8 cellular contexts compared by ENCODE assay signal in the genomic region with DNA sequence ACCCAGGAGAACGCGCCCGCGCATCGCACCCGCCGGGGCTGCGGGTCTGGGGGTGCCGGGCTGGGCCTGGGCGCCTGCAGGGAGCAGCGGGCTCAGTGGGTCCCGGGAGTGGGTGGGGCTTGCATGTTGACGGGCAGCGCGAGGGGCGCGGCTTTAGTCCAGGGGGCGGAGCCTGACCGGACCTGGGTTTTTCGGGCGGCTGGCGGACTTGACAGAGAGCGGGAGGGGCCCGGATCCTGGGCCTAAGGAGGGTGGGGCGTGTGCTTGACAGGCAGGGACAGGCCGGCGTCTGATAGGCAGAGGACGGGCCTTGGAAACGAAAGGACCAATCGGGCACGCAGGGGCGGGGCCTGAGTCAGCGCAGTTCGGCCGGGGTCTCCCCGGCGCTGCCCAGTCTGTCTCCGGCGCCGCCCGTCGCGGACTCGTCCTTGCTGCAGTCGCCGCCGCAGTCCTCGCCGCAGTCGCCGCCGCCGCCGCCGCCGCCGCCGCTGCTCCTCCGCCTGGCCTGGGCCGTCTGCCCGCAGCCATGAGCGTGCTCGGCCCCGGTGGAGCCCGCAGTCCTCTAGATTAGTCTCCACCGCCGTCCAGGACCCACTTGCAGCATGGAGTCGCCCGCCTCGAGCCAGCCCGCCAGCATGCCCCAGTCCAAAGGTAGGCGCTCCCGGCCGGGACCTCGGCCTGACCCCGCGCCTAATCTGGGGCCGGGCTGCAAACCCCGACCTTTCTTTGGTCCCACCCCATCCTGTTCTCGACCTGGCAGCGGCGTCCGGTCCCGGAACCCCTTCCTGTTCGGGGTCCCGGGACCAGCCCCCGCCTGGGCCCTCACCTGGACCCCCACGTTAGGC. TPM values are rescaled to one million over a fixed set of nuclear protein-coding genes. Genes with fewer than 3 reads are reported as not detected.
DNase-seq lines count a peak whose midpoint lies in the region; ATAC-seq and TF ChIP-seq lines count a peak whose summit lies in the region.

A gene (plus strand): TSS at position 393 of the 845 bp plus-strand sequence. CDS start 210 bp downstream, at position 603.

- H3K27ac Mint-ChIP-seq in WTC11 (no peak within 1 kb of the TSS), immature natural killer cell (peak within 1 kb of the TSS; percentile 99 to 100 (median 99))

- peaks cover 0 to 2% (median 0%) of the 10 kb centered on the region in 6 donors for H3K36me3 ChIP-seq in spleen

- 0 to 2% (median 1%) methylated on average over 18 to 88 of the region's 88 CpGs for WGBS in spleen, 5 donors

- H3K9me3 Mint-ChIP-seq in WTC11 (no peaks in the 10 kb centered on the region), immature natural killer cell (no peaks in the 10 kb centered on the region)

- CTCF ChIA-PET in AG04449 (lab: Yijun Ruan, JAX) = interaction anchor here (1.5 to 6.1 kb wide), 6 partner anchors 9 to 228 kb away, joined by 4 to 64 read pairs (median 12); a partner anchor contains a TSS
- CTCF ChIA-PET in WTC11 (lab: Charles Lee) = interaction anchor here (0.6 to 2.3 kb wide), 14 partner anchors 9 to 398 kb away, joined by 3 to 8 read pairs (median 4); a partner anchor contains a TSS

- ATAC-seq in GM18907 (IDR thresholded peaks at IDR 0.05; ENCODE audit: unreplicated experiment) (peak; percentile 73), HG03159 (IDR thresholded peaks at IDR 0.05; ENCODE audit: unreplicated experiment) (peak; percentile 75), WTC11 (peak; percentile 94)

- H3K27me3 Mint-ChIP-seq in WTC11 (ENCODE audit: low read depth) (peaks cover 40% of the 10 kb centered on the region), immature natural killer cell (ENCODE audit: low read depth in 3 of 3) (peaks cover 14 to 16% (median 15%) of the 10 kb centered on the region in 3 donors)

- H3K4me1 Mint-ChIP-seq in WTC11 = peaks cover 14% of the 10 kb centered on the region
- peaks cover 51 to 60% of the 10 kb centered on the region in 2 donors for H3K4me1 Mint-ChIP-seq in immature natural killer cell

- H3K36me3 Mint-ChIP-seq in WTC11 = no peaks in the 10 kb centered on the region
- no peaks in the 10 kb centered on the region for H3K36me3 Mint-ChIP-seq in immature natural killer cell

- H3K27me3 ChIP-seq in spleen (replicated peaks in 1 of 7) = no peaks in the 10 kb centered on the region

- H3K4me3 ChIP-seq in AG04449 (ENCODE audit: low read depth, low read length) = peak within 1 kb of the TSS; percentile 91
- H3K4me3 ChIP-seq in cardiac fibroblast (replicated peaks in 1 of 2; ENCODE audit: low read depth in 2 of 2, low read length in 2 of 2) = peak within 1 kb of the TSS; percentile 84 to 87
- H3K4me3 ChIP-seq in spleen = peak within 1 kb of the TSS; percentile 87 to 99 (median 96)

- no peaks in the 10 kb centered on the region for H3K9me3 ChIP-seq in spleen

- peak in 2 of 3 donors; percentile 80 to 94 for TF ChIP-seq POLR2A in spleen (IDR thresholded peaks at IDR 0.05)

- H3K27ac ChIP-seq in spleen = peak within 1 kb of the TSS; percentile 87 to 98 (median 96)

- POLR2A ChIA-PET in AG04449 (lab: Yijun Ruan, JAX) (interaction anchor here (0.9 to 1.0 kb wide), 2 partner anchors 8 to 227 kb away, joined by 3 read pairs; no protein-coding TSS in a partner anchor), WTC11 (lab: Charles Lee) (no interaction called here)

- DNase-seq in AG04449 (ENCODE audit: low read depth, low spot score) (peak; percentile 96), NCI-H2227 treated with DMSO at 0.1 percent for 48 hours (lab: John Stamatoyannopoulos, UW) (peak; percentile 91), WTC11 (ENCODE audit: low spot score) (peak; percentile 100), cardiac fibroblast (ENCODE audit: low read depth in 2 of 2) (peak; percentile 99), immature natural killer cell (peak; percentile 98 to 99 (median 99)), spleen (peak; percentile 100)

- intact Hi-C loops in spleen (cut with DNase I; ENCODE audit: low total_unique reads) = loop anchor here (10.0 kb wide), 1 partner anchor 160 kb away; a partner anchor contains a TSS

- H3K4me3 Mint-ChIP-seq in WTC11 = peak within 1 kb of the TSS; percentile 86
- H3K4me3 Mint-ChIP-seq in immature natural killer cell = peak within 1 kb of the TSS; percentile 92 to 98 (median 96)

- no peak for TF ChIP-seq CTCF in AG04449 (IDR thresholded peaks at IDR 0.05; ENCODE audit: insufficient read depth, low read length, missing control alignments)
- TF ChIP-seq CTCF in WTC11 (IDR thresholded peaks at IDR 0.05) = no peak
- TF ChIP-seq CTCF in cardiac fibroblast (IDR thresholded peaks at IDR 0.05; ENCODE audit: low read depth, low read length) = no peak
- TF ChIP-seq CTCF in spleen (IDR thresholded peaks at IDR 0.05 in 8 of 11, conservative IDR thresholded peaks at IDR 0.05 in 3 of 11) = peak in 2 of 11 experiments; percentile 6 to 34

- peaks cover 37 to 95% (median 69%) of the 10 kb centered on the region in 6 donors for H3K4me1 ChIP-seq in spleen

TF ChIP-seq in WTC11, 78 proteins besides CTCF, POLR2A, EP300 and RAD21 (continues in another document):
- TF ChIP-seq MXD4 (CRISPR knock-in tag; IDR thresholded peaks at IDR 0.05; ENCODE audit: borderline replicate concordance) = no peak
- TF ChIP-seq, protein P1, sequence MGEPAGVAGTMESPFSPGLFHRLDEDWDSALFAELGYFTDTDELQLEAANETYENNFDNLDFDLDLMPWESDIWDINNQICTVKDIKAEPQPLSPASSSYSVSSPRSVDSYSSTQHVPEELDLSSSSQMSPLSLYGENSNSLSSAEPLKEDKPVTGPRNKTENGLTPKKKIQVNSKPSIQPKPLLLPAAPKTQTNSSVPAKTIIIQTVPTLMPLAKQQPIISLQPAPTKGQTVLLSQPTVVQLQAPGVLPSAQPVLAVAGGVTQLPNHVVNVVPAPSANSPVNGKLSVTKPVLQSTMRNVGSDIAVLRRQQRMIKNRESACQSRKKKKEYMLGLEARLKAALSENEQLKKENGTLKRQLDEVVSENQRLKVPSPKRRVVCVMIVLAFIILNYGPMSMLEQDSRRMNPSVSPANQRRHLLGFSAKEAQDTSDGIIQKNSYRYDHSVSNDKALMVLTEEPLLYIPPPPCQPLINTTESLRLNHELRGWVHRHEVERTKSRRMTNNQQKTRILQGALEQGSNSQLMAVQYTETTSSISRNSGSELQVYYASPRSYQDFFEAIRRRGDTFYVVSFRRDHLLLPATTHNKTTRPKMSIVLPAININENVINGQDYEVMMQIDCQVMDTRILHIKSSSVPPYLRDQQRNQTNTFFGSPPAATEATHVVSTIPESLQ (CRISPR knock-in tag; IDR thresholded peaks at IDR 0.05) = no peak
- TF ChIP-seq, protein P2, sequence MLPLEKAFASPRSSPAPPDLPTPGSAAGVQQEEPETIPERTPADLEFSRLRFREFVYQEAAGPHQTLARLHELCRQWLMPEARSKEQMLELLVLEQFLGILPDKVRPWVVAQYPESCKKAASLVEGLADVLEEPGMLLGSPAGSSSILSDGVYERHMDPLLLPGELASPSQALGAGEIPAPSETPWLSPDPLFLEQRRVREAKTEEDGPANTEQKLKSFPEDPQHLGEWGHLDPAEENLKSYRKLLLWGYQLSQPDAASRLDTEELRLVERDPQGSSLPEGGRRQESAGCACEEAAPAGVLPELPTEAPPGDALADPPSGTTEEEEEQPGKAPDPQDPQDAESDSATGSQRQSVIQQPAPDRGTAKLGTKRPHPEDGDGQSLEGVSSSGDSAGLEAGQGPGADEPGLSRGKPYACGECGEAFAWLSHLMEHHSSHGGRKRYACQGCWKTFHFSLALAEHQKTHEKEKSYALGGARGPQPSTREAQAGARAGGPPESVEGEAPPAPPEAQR (CRISPR knock-in tag; IDR thresholded peaks at IDR 0.05) = no peak
- TF ChIP-seq, protein P3, sequence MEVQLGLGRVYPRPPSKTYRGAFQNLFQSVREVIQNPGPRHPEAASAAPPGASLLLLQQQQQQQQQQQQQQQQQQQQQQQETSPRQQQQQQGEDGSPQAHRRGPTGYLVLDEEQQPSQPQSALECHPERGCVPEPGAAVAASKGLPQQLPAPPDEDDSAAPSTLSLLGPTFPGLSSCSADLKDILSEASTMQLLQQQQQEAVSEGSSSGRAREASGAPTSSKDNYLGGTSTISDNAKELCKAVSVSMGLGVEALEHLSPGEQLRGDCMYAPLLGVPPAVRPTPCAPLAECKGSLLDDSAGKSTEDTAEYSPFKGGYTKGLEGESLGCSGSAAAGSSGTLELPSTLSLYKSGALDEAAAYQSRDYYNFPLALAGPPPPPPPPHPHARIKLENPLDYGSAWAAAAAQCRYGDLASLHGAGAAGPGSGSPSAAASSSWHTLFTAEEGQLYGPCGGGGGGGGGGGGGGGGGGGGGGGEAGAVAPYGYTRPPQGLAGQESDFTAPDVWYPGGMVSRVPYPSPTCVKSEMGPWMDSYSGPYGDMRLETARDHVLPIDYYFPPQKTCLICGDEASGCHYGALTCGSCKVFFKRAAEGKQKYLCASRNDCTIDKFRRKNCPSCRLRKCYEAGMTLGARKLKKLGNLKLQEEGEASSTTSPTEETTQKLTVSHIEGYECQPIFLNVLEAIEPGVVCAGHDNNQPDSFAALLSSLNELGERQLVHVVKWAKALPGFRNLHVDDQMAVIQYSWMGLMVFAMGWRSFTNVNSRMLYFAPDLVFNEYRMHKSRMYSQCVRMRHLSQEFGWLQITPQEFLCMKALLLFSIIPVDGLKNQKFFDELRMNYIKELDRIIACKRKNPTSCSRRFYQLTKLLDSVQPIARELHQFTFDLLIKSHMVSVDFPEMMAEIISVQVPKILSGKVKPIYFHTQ (CRISPR knock-in tag; IDR thresholded peaks at IDR 0.05) = no peak
- no peak for TF ChIP-seq FOXP1 (CRISPR knock-in tag; IDR thresholded peaks at IDR 0.05; ENCODE audit: borderline replicate concordance)

RNA-seq across cellular contexts. Expression of the gene that starts here (rescaled TPM):
- 33.7 to 39.7 TPM (median 35.3 TPM) in 3 replicates for total RNA-seq in WTC11 (2021)
- 100 to 1,000 TPM in 1 of 3 donors, 10 to 100 TPM in 2; 66.6 to 136 (median 93.9) TPM for polyA plus RNA-seq in immature natural killer cell
- total RNA-seq in spleen = 100 to 1,000 TPM in 2 of 7 donors, 10 to 100 TPM in 5; 44.3 to 121 (median 83.6) TPM
- 10 to 100 TPM; 31.7 to 54.6 (median 46.3) TPM for polyA plus RNA-seq in spleen

Comparison
In these comparisons a context has a peak if more than half of its experiments do, and no peak if none do; other contexts are left out.
1. Peak in every context shown above with its lines: DNase-seq, ATAC-seq, H3K4me3 ChIP-seq and H3K27ac ChIP-seq.